ENCODE assay signal across 1 cellular context in the genomic region with DNA sequence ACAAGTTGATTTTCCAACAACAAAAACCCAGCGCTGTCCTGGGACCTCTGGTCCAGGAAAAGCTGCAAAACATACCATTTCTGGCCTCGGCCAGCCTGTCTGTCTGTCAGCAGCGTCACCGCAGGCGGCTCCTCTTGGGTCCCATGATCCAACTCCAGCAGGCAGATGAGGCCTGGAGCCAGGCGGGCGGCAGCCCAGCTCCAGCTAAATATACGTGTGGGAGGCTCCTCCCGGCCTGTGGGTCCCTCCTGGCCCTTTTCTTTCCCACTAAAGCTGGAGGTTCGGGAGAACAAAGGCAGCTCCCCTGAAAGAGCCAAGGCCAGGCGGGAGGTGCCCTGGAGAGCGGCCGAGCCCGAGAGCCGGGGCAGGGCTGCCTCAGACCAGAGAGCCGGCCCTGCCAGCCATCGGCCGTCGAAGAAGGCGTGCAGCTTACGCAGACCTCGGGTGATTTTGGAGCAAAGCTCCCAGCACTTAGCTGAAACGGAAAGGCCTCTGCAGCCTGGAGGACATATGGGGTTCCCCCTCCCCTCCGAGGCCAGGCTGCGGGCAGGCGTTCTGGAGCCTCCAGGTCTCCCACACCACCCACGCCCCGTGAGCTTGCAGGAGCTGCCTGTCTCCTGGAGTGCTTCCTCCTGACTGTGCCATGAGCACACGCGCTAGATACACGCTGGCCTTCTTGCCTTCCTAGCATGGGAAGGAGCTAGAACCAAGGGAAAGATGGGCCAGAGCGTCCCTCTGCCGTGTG.
TF ChIP-seq lines count a peak whose summit lies in the region.

No MANE protein-coding gene starts in this region.

TF ChIP-seq in H1, 55 proteins besides CTCF, POLR2A, EP300 and RAD21 (continued from another document):
- TF ChIP-seq, protein P1, sequence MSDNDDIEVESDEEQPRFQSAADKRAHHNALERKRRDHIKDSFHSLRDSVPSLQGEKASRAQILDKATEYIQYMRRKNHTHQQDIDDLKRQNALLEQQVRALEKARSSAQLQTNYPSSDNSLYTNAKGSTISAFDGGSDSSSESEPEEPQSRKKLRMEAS (IDR thresholded peaks at IDR 0.05): no peak
- TF ChIP-seq CREB1 (IDR thresholded peaks at IDR 0.05): no peak
- TF ChIP-seq SP4 (IDR thresholded peaks at IDR 0.05; ENCODE audit: low read length): no peak
- no peak for TF ChIP-seq HDAC6 (IDR thresholded peaks at IDR 0.05; ENCODE audit: low read depth, low read length)
- TF ChIP-seq KDM1A (IDR thresholded peaks at IDR 0.05; ENCODE audit: borderline replicate concordance, low read length): no peak
- TF ChIP-seq SAP30 (IDR thresholded peaks at IDR 0.05; ENCODE audit: insufficient read depth, insufficient replicate concordance, low read length): no peak
TF ChIP-seq in H1: peak in this region for 1.
